19 cellular contexts compared by ENCODE assay signal in the genomic region with DNA sequence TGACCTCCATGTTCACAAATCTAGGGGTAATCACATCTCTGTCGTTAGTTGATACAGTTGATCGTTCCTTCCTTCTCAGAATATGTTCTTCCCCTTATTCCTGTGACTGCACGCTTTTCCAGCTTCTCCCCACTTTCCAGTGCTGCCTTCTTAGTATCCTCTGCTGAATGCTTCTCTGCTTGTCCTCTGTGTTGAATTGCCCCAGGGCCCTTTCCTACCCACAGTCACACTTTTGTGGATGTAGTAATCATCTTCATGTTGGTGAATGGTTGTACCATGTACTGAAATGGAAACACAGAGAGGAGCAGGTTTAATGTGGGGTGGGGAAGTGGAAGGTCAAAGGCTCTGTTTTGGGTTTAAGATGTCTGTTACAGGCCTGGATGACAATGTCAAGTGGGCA. TPM values are rescaled to one million over a fixed set of nuclear protein-coding genes. Genes with fewer than 3 reads are reported as not detected.
DNase-seq lines count a peak whose midpoint lies in the region; ATAC-seq and TF ChIP-seq lines count a peak whose summit lies in the region.
"Had no signal": no experiment of that assay in that cellular context is flagged by ENCODE, and none has a peak within 500 bp of the region (broad histone marks: within the 10 kb centered on the region; RNA-seq: fewer than 3 reads in every experiment).

No MANE protein-coding gene starts in this region.

- H4K20me1 ChIP-seq in MM.1S (ENCODE audit: insufficient read depth, low read length) = no peaks in the 10 kb centered on the region

- H3K4me1 ChIP-seq in SJSA1 (replicated peaks) (peaks cover 37% of the 10 kb centered on the region), MM.1S (ENCODE audit: low read length) (peaks cover 17% of the 10 kb centered on the region)

- no peaks in the 10 kb centered on the region for H3K36me3 ChIP-seq in SJSA1
- H3K36me3 ChIP-seq in MM.1S (replicated peaks; ENCODE audit: insufficient read depth, low read length) = no peaks in the 10 kb centered on the region

- H3K9me3 ChIP-seq in SJSA1 (replicated peaks) (no peaks in the 10 kb centered on the region; the same call in 1 of the 2 replicates), MM.1S (replicated peaks; ENCODE audit: insufficient read depth, low read length) (no peaks in the 10 kb centered on the region)

- H3K9ac ChIP-seq in MM.1S (ENCODE audit: low read length) = no peak overlapping the region

- ATAC-seq in HG03460 (IDR thresholded peaks at IDR 0.05; ENCODE audit: unreplicated experiment) (no peak), HG02759 (IDR thresholded peaks at IDR 0.05; ENCODE audit: unreplicated experiment) (no peak), HG03095 (IDR thresholded peaks at IDR 0.05; ENCODE audit: unreplicated experiment) (no peak)

- H3K9me3 Mint-ChIP-seq in activated CD4-positive, alpha-beta T cell treated with anti-CD3 and anti-CD28 coated beads, Interleukin-2, amount 10 ng/mL, durations not matched to agents 24 days and 14 days = peaks cover 14% of the 10 kb centered on the region

- H3K79me2 ChIP-seq in MM.1S (ENCODE audit: low read length) = no peaks in the 10 kb centered on the region

- no peaks in the 10 kb centered on the region for H3K9me2 ChIP-seq in MM.1S (replicated peaks; ENCODE audit: insufficient read depth, low read length)

- H3F3A ChIP-seq in MM.1S (ENCODE audit: insufficient read depth, low read length) = peaks cover 4% of the 10 kb centered on the region; the same call in 1 of the 2 replicates

- no peaks in the 10 kb centered on the region for H3K27me3 Mint-ChIP-seq in activated CD4-positive, alpha-beta T cell treated with anti-CD3 and anti-CD28 coated beads, Interleukin-2, amount 10 ng/mL, durations not matched to agents 24 days and 14 days

- intact Hi-C loops in activated CD4-positive, alpha-beta T cell treated with anti-CD3 and anti-CD28 coated beads, Interleukin-2, amount 10 ng/mL, durations not matched to agents 24 days and 14 days (cut with micrococcal nuclease) = no loop called here

- H3K4me3 ChIP-seq in SJSA1 (no peak overlapping the region), MM.1S (ENCODE audit: low read length) (no peak overlapping the region)

- H3K27me3 ChIP-seq in SJSA1 (replicated peaks) (no peaks in the 10 kb centered on the region), MM.1S (replicated peaks; ENCODE audit: insufficient read depth, low read length) (no peaks in the 10 kb centered on the region)

- H2AFZ ChIP-seq in MM.1S (ENCODE audit: low read length) = no peak overlapping the region

- peaks cover 9% of the 10 kb centered on the region for H3K4me1 Mint-ChIP-seq in activated CD4-positive, alpha-beta T cell treated with anti-CD3 and anti-CD28 coated beads, Interleukin-2, amount 10 ng/mL, durations not matched to agents 24 days and 14 days

- DNase-seq in activated CD4-positive, alpha-beta T cell treated with anti-CD3 and anti-CD28 coated beads, Interleukin-2, amount 10 ng/mL, durations not matched to agents 24 days and 14 days = peak; percentile 26
- DNase-seq in activated CD4-positive, alpha-beta T cell treated with anti-CD3 and anti-CD28 coated beads for 48 hours = no peak
- DNase-seq in SJSA1 (ENCODE audit: low read depth in 1 of 2, low spot score in 2 of 2) = no peak
- DNase-seq in foreskin melanocyte = peak; percentile 19
- DNase-seq in MM.1S = no peak
- DNase-seq: AML-193; DMS79; GOT3; NCI-H1105; NCI-H1694; NCI-H2081 treated with DMSO at 0.1 percent for 48 hours; NCI-H748 treated with DMSO at 0.1 percent for 48 hours; NK-92 treated with Interleukin-12 subunit alpha and Interleukin-12 subunit beta, amount 100 ng/mL, for 24 hours; SHP77 treated with DMSO at 0.1 percent for 48 hours had no signal

- no peak overlapping the region for H3K4me2 ChIP-seq in MM.1S (ENCODE audit: low read depth, low read length)

- no peak overlapping the region for H3K4me3 Mint-ChIP-seq in activated CD4-positive, alpha-beta T cell treated with anti-CD3 and anti-CD28 coated beads, Interleukin-2, amount 10 ng/mL, durations not matched to agents 24 days and 14 days

- no peak overlapping the region for H3K27ac Mint-ChIP-seq in activated CD4-positive, alpha-beta T cell treated with anti-CD3 and anti-CD28 coated beads, Interleukin-2, amount 10 ng/mL, durations not matched to agents 24 days and 14 days

- H3K27ac ChIP-seq in SJSA1 (0 out of 2 replicates have a peak overlapping the region, but pooled peaks have one; percentile 24), MM.1S (ENCODE audit: low read length) (no peak overlapping the region)
- H3K27ac ChIP-seq: 22Rv1, C4-2B had no signal

- no peak for TF ChIP-seq CTCF in MM.1S (IDR thresholded peaks at IDR 0.05; ENCODE audit: low read length)

- no peaks in the 10 kb centered on the region for H3K36me3 Mint-ChIP-seq in activated CD4-positive, alpha-beta T cell treated with anti-CD3 and anti-CD28 coated beads, Interleukin-2, amount 10 ng/mL, durations not matched to agents 24 days and 14 days (ENCODE audit: low read depth)

RNA-seq across cellular contexts. Expression of a gene that starts 47.2 kb away (rescaled TPM):
- total RNA-seq in activated CD4-positive, alpha-beta T cell treated with anti-CD3 and anti-CD28 coated beads, Interleukin-2, amount 10 ng/mL, durations not matched to agents 24 days and 14 days = 0.77 and 0.83 TPM in 2 replicates
- total RNA-seq in SJSA1 (2014; rRNA removed; shearing (Covaris generic)) = 1.3 TPM in 1 of 2 replicates, not detected in the other

Comparison
In these comparisons a context has a peak if more than half of its experiments do, and no peak if none do; other contexts are left out.
1. DNase-seq: peak in activated CD4-positive, alpha-beta T cell treated with anti-CD3 and anti-CD28 coated beads, Interleukin-2, amount 10 ng/mL, durations not matched to agents 24 days and 14 days (single experiment) and foreskin melanocyte (single experiment); none in activated CD4-positive, alpha-beta T cell treated with anti-CD3 and anti-CD28 coated beads for 48 hours (single experiment), SJSA1 (0 of 2) and MM.1S (single experiment).